17 cellular contexts compared by ENCODE assay signal in the genomic region with DNA sequence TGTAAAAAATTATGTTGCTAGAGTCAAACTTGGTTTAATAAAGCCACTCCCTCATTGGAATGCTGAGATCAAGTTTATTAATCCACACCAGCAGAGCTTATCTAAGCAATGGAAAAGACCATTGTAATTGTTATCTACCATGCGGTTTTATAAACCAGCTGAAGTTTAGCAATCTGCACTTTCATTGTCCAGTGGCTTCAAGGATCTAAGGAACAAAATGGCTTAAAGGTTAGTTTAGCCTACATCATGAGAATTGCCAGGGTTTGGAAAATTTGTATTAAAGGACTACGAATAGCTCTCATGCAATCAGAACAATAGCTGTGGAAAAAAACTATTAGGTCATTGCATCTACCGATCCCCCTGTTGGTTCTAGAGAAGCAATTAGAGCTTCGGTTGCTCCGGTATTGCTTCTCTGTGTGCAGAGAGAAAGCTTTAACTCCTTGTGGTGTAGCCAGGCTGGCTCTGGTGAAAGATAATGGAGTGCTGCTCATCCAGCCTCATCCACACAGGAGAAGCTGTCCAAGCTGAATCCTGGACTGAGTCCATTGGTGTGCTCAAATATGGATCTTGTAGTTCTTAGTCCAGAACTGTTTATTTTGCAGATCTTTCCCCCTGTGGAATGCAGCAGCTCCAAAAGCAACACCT.
DNase-seq lines count a peak whose midpoint lies in the region; ATAC-seq and TF ChIP-seq lines count a peak whose summit lies in the region.
"Had no signal": no experiment of that assay in that cellular context is flagged by ENCODE, and none has a peak within 500 bp of the region (broad histone marks: within the 10 kb centered on the region; RNA-seq: fewer than 3 reads in every experiment).

No MANE protein-coding gene starts in this region.

- H3K36me3 Mint-ChIP-seq in activated naive CD8-positive, alpha-beta T cell treated with anti-CD3 and anti-CD28 coated beads, Interleukin-2, amount 50 U/mL, for 24 hours (ENCODE audit: low read depth), result peaks cover 17% of the 10 kb centered on the region

- H3K4me1 ChIP-seq in GM23248 (ENCODE audit: insufficient read depth), result no peaks in the 10 kb centered on the region
- H3K4me1 ChIP-seq: left lung had no signal

- peak; percentile 82 for ATAC-seq in sciatic nerve
- ATAC-seq in HG02763 (IDR thresholded peaks at IDR 0.05; ENCODE audit: unreplicated experiment), result no peak
- no peak for ATAC-seq in activated naive CD8-positive, alpha-beta T cell treated with anti-CD3 and anti-CD28 coated beads, Interleukin-2, amount 50 U/mL, for 24 hours
- ATAC-seq: esophagus mucosa; left lung; stimulated activated naive B cell treated with anti-CD40 and anti-IgM and Interleukin-4, amounts not matched to agents 10 μg/mL and 1 μg/mL and 100 μg/mL, for 72 hours had no signal

- no peak overlapping the region for H3K27ac Mint-ChIP-seq in activated naive CD8-positive, alpha-beta T cell treated with anti-CD3 and anti-CD28 coated beads, Interleukin-2, amount 50 U/mL, for 24 hours
- H3K27ac Mint-ChIP-seq: activated naive CD8-positive, alpha-beta T cell; B cell had no signal

- no peaks in the 10 kb centered on the region for H3K4me1 Mint-ChIP-seq in activated naive CD8-positive, alpha-beta T cell treated with anti-CD3 and anti-CD28 coated beads, Interleukin-2, amount 50 U/mL, for 24 hours
- H3K4me1 Mint-ChIP-seq: B cell had no signal

- no peaks in the 10 kb centered on the region for H3K9me3 ChIP-seq in GM23248 (ENCODE audit: low read depth)
- H3K9me3 ChIP-seq: left lung, transverse colon had no signal

- H3K27me3 ChIP-seq in GM23248 (replicated peaks; ENCODE audit: insufficient read depth), result no peaks in the 10 kb centered on the region
- H3K27me3 ChIP-seq: cardiac muscle cell, left lung, transverse colon had no signal

- H3K79me2 ChIP-seq in GM23248 (ENCODE audit: insufficient read depth), result no peaks in the 10 kb centered on the region

- no peaks in the 10 kb centered on the region for H3K36me3 ChIP-seq in GM23248 (ENCODE audit: low read depth)
- H3K36me3 ChIP-seq: cardiac muscle cell, left lung, transverse colon had no signal

- TF ChIP-seq CTCF in fibroblast of pulmonary artery (IDR thresholded peaks at IDR 0.05; ENCODE audit: low read length, missing control alignments), result no peak

- H3K4me2 ChIP-seq in GM23248 (ENCODE audit: unreplicated experiment), result no peak overlapping the region

- H3F3A ChIP-seq in GM23248 (ENCODE audit: insufficient read depth), result no peaks in the 10 kb centered on the region

- WGBS in GM23248 (ENCODE audit: low coverage in 1 of 2, low lambda C conversion rate in 2 of 2, missing lambda C conversion rate in 2 of 2), 2 experiments, result 31 to 34% methylated on average over 5 of the region's 5 CpGs

- H2AFZ ChIP-seq in GM23248, result no peak overlapping the region

- H4K20me1 ChIP-seq in GM23248 (ENCODE audit: insufficient read depth), result no peaks in the 10 kb centered on the region

- no peaks in the 10 kb centered on the region for H3K9me2 ChIP-seq in GM23248 (ENCODE audit: insufficient read depth)

- no peak overlapping the region for H3K4me3 Mint-ChIP-seq in activated naive CD8-positive, alpha-beta T cell treated with anti-CD3 and anti-CD28 coated beads, Interleukin-2, amount 50 U/mL, for 24 hours
- H3K4me3 Mint-ChIP-seq: activated naive CD8-positive, alpha-beta T cell; B cell; stimulated activated naive B cell treated with anti-CD40 and anti-IgM and Interleukin-4, amounts not matched to agents 10 μg/mL and 1 μg/mL and 100 μg/mL, for 72 hours had no signal

- H3K27me3 Mint-ChIP-seq in activated naive CD8-positive, alpha-beta T cell treated with anti-CD3 and anti-CD28 coated beads, Interleukin-2, amount 50 U/mL, for 24 hours, result no peaks in the 10 kb centered on the region
- H3K27me3 Mint-ChIP-seq: activated naive CD8-positive, alpha-beta T cell; B cell; stimulated activated naive B cell treated with anti-CD40 and anti-IgM and Interleukin-4, amounts not matched to agents 10 μg/mL and 1 μg/mL and 100 μg/mL, for 72 hours had no signal

- H3K9me3 Mint-ChIP-seq in activated naive CD8-positive, alpha-beta T cell treated with anti-CD3 and anti-CD28 coated beads, Interleukin-2, amount 50 U/mL, for 24 hours, result peaks cover 5% of the 10 kb centered on the region

- no peak overlapping the region for H3K27ac ChIP-seq in GM23248
- H3K27ac ChIP-seq: cardiac muscle cell, left lung had no signal

- in situ Hi-C loops in GM23248 (cut with MboI), result no loop called here

- peak; percentile 28 for DNase-seq in HuH-7 (ENCODE audit: low spot score)
- DNase-seq in NCI-H526 treated with DMSO at 0.1 percent for 48 hours (lab: John Stamatoyannopoulos, UW), result peak; percentile 51
- peak; percentile 83 for DNase-seq in fibroblast of pulmonary artery (ENCODE audit: low read depth)
- DNase-seq in sciatic nerve (ENCODE audit: low spot score), result no peak
- no peak for DNase-seq in GM23248
- no peak for DNase-seq in activated naive CD8-positive, alpha-beta T cell treated with anti-CD3 and anti-CD28 coated beads, Interleukin-2, amount 50 U/mL, for 24 hours
- DNase-seq: effector CD8-positive, alpha-beta T cell; GOT3; left lung; NCI-H1105 treated with DMSO at 0.1 percent for 48 hours; stimulated activated naive B cell treated with anti-CD40 and anti-IgM and Interleukin-4, amounts not matched to agents 10 μg/mL and 1 μg/mL and 100 μg/mL, for 72 hours; transverse colon had no signal

- no peak overlapping the region for H3K9ac ChIP-seq in GM23248

- H3K4me3 ChIP-seq in fibroblast of pulmonary artery (replicated peaks; ENCODE audit: low read depth, low read length), result no peak overlapping the region
- no peak overlapping the region for H3K4me3 ChIP-seq in GM23248
- H3K4me3 ChIP-seq: cardiac muscle cell, left lung, transverse colon had no signal

- intact Hi-C loops in sciatic nerve (cut with DNase I), result no loop called here

Comparison
In these comparisons a context has a peak if more than half of its experiments do, and no peak if none do; other contexts are left out.
1. DNase-seq: peak in HuH-7 (single experiment), NCI-H526 treated with DMSO at 0.1 percent for 48 hours (single experiment) and fibroblast of pulmonary artery (single experiment); none in sciatic nerve (single experiment), GM23248 (single experiment) and activated naive CD8-positive, alpha-beta T cell treated with anti-CD3 and anti-CD28 coated beads, Interleukin-2, amount 50 U/mL, for 24 hours (single experiment).